ENCODE assay signal across 1 cellular context in the genomic region with DNA sequence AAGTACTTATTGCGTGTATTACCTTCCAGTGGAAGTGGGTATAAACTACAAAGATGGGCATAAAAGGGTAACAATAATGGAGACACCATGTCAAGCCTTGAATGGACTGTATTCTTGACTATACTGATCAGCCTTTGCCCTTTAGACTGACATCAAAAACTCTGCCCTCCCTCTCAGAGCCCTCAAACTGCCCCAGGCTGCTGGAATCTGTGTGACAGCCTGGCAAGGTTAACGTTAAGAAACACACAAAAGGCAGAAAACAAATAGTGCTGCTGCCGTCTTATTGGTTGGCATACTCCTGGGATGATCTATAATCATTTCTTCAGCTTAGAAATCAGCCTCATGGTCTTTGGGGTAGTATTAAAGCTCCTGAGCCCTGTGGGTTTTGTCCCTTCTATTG.
TF ChIP-seq lines count a peak whose summit lies in the region.

No MANE protein-coding gene starts in this region.

TF ChIP-seq in GM23338, 12 proteins besides CTCF, POLR2A, EP300 and RAD21 (continued from another document):
- TF ChIP-seq, protein P1, sequence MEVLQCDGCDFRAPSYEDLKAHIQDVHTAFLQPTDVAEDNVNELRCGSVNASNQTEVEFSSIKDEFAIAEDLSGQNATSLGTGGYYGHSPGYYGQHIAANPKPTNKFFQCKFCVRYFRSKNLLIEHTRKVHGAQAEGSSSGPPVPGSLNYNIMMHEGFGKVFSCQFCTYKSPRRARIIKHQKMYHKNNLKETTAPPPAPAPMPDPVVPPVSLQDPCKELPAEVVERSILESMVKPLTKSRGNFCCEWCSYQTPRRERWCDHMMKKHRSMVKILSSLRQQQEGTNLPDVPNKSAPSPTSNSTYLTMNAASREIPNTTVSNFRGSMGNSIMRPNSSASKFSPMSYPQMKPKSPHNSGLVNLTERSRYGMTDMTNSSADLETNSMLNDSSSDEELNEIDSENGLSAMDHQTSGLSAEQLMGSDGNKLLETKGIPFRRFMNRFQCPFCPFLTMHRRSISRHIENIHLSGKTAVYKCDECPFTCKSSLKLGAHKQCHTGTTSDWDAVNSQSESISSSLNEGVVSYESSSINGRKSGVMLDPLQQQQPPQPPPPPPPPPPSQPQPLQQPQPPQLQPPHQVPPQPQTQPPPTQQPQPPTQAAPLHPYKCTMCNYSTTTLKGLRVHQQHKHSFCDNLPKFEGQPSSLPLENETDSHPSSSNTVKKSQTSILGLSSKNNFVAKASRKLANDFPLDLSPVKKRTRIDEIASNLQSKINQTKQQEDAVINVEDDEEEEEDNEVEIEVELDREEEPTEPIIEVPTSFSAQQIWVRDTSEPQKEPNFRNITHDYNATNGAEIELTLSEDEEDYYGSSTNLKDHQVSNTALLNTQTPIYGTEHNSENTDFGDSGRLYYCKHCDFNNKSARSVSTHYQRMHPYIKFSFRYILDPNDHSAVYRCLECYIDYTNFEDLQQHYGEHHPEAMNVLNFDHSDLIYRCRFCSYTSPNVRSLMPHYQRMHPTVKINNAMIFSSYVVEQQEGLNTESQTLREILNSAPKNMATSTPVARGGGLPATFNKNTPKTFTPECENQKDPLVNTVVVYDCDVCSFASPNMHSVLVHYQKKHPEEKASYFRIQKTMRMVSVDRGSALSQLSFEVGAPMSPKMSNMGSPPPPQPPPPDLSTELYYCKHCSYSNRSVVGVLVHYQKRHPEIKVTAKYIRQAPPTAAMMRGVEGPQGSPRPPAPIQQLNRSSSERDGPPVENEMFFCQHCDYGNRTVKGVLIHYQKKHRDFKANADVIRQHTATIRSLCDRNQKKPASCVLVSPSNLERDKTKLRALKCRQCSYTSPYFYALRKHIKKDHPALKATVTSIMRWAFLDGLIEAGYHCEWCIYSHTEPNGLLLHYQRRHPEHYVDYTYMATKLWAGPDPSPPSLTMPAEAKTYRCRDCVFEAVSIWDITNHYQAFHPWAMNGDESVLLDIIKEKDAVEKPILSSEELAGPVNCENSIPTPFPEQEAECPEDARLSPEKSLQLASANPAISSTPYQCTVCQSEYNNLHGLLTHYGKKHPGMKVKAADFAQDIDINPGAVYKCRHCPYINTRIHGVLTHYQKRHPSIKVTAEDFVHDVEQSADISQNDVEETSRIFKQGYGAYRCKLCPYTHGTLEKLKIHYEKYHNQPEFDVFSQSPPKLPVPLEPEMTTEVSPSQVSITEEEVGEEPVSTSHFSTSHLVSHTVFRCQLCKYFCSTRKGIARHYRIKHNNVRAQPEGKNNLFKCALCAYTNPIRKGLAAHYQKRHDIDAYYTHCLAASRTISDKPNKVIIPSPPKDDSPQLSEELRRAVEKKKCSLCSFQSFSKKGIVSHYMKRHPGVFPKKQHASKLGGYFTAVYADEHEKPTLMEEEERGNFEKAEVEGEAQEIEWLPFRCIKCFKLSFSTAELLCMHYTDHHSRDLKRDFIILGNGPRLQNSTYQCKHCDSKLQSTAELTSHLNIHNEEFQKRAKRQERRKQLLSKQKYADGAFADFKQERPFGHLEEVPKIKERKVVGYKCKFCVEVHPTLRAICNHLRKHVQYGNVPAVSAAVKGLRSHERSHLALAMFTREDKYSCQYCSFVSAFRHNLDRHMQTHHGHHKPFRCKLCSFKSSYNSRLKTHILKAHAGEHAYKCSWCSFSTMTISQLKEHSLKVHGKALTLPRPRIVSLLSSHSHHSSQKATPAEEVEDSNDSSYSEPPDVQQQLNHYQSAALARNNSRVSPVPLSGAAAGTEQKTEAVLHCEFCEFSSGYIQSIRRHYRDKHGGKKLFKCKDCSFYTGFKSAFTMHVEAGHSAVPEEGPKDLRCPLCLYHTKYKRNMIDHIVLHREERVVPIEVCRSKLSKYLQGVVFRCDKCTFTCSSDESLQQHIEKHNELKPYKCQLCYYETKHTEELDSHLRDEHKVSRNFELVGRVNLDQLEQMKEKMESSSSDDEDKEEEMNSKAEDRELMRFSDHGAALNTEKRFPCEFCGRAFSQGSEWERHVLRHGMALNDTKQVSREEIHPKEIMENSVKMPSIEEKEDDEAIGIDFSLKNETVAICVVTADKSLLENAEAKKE (CRISPR knock-in tag; IDR thresholded peaks at IDR 0.05), result no peak
- TF ChIP-seq ETS1 (IDR thresholded peaks at IDR 0.05) (no peak), STAT1 (IDR thresholded peaks at IDR 0.05; ENCODE audit: unreplicated experiment) (no peak), ZNF331 (CRISPR knock-in tag; IDR thresholded peaks at IDR 0.05; ENCODE audit: low read depth) (no peak), POLR2AphosphoS5 (IDR thresholded peaks at IDR 0.05; ENCODE audit: low read depth) (no peak), EZH2phosphoT487 (IDR thresholded peaks at IDR 0.05; ENCODE audit: unreplicated experiment) (no peak), NANOG (IDR thresholded peaks at IDR 0.05; ENCODE audit: borderline replicate concordance) (no peak), JUNB (IDR thresholded peaks at IDR 0.05; ENCODE audit: unreplicated experiment) (no peak), CREB1 (CRISPR knock-in tag; IDR thresholded peaks at IDR 0.05; ENCODE audit: low read depth) (no peak)
- TF ChIP-seq, protein P2, sequence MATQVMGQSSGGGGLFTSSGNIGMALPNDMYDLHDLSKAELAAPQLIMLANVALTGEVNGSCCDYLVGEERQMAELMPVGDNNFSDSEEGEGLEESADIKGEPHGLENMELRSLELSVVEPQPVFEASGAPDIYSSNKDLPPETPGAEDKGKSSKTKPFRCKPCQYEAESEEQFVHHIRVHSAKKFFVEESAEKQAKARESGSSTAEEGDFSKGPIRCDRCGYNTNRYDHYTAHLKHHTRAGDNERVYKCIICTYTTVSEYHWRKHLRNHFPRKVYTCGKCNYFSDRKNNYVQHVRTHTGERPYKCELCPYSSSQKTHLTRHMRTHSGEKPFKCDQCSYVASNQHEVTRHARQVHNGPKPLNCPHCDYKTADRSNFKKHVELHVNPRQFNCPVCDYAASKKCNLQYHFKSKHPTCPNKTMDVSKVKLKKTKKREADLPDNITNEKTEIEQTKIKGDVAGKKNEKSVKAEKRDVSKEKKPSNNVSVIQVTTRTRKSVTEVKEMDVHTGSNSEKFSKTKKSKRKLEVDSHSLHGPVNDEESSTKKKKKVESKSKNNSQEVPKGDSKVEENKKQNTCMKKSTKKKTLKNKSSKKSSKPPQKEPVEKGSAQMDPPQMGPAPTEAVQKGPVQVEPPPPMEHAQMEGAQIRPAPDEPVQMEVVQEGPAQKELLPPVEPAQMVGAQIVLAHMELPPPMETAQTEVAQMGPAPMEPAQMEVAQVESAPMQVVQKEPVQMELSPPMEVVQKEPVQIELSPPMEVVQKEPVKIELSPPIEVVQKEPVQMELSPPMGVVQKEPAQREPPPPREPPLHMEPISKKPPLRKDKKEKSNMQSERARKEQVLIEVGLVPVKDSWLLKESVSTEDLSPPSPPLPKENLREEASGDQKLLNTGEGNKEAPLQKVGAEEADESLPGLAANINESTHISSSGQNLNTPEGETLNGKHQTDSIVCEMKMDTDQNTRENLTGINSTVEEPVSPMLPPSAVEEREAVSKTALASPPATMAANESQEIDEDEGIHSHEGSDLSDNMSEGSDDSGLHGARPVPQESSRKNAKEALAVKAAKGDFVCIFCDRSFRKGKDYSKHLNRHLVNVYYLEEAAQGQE (IDR thresholded peaks at IDR 0.05; ENCODE audit: unreplicated experiment), result no peak
